8 cellular contexts compared by ENCODE assay signal in genomic region chr3:28328188-28329151, GRCh38. TPM values are rescaled to one million over a fixed set of nuclear protein-coding genes. Genes with fewer than 3 reads are reported as not detected.
A peak's percentile ranks its signal among the peaks of the same experiment; 100 is the strongest.
DNase-seq lines count a peak whose midpoint lies in the region; ATAC-seq and TF ChIP-seq lines count a peak whose summit lies in the region.

No MANE protein-coding gene starts in this region.

- no peak overlapping the region for H3K9ac ChIP-seq in BLaER1

- H3K9me3 Mint-ChIP-seq in neural crest cell = no peaks in the 10 kb centered on the region

- H3K27ac ChIP-seq in BLaER1 = no peak overlapping the region; the same call in 1 of the 2 replicates

- no peaks in the 10 kb centered on the region for H3K27me3 Mint-ChIP-seq in neural crest cell (ENCODE audit: low read depth)

- H4K20me1 ChIP-seq in BLaER1 = no peaks in the 10 kb centered on the region

- no peaks in the 10 kb centered on the region for H3K9me3 ChIP-seq in BLaER1

- H3K27ac Mint-ChIP-seq in neural crest cell (ENCODE audit: unreplicated experiment) = no peak overlapping the region

- peaks cover 4% of the 10 kb centered on the region for H3K36me3 Mint-ChIP-seq in neural crest cell (ENCODE audit: low read depth)

- H3K4me3 ChIP-seq in BLaER1 = no peak overlapping the region

- no peaks in the 10 kb centered on the region for H3K27me3 ChIP-seq in BLaER1

- peak overlapping the region; percentile 10; the same call in 1 of the 2 replicates for H3K4me2 ChIP-seq in BLaER1

- peaks cover 72% of the 10 kb centered on the region for H3K4me1 ChIP-seq in BLaER1

- DNase-seq in NCI-H748 (lab: John Stamatoyannopoulos, UW; ENCODE audit: unreplicated experiment) = peak; percentile 4
- DNase-seq in dermis blood vessel endothelial cell = peak; percentile 60
- no peak for DNase-seq in neural crest cell (ENCODE audit: low read depth, low spot score)
- no peak for DNase-seq in iPS-NIHi11 (ENCODE audit: low spot score)
- no peak for DNase-seq in posterior vena cava (ENCODE audit: low spot score)

- no peak overlapping the region for H3K4me3 Mint-ChIP-seq in neural crest cell

- intact Hi-C loops in posterior vena cava (cut with DNase I) = no loop called here

- ATAC-seq in GM19455 (IDR thresholded peaks at IDR 0.05; ENCODE audit: unreplicated experiment) (peak; percentile 45), GM19467 (IDR thresholded peaks at IDR 0.05; ENCODE audit: unreplicated experiment) (no peak)

- peak; percentile 88 for TF ChIP-seq CTCF in neural crest cell (conservative IDR thresholded peaks at IDR 0.05)

- H3K36me3 ChIP-seq in BLaER1 = peaks cover 23% of the 10 kb centered on the region

- H3K4me1 Mint-ChIP-seq in neural crest cell = no peaks in the 10 kb centered on the region

RNA-seq across cellular contexts. Expression of gene ZCWPW2, which starts 20.1 kb away (rescaled TPM):
- total RNA-seq in dermis blood vessel endothelial cell (0.19 TPM in 1 of 2 replicates, not detected in the other), neural crest cell (0.30 TPM in 1 of 2 replicates, not detected in the other), posterior vena cava (1 to 10 TPM; 2.2 to 2.4 TPM)

RNA-seq across cellular contexts. Expression of gene AZI2, which starts 20.2 kb away (rescaled TPM):
- total RNA-seq in dermis blood vessel endothelial cell (53.8 and 68.7 TPM in 2 replicates), neural crest cell (61.0 and 65.4 TPM in 2 replicates), posterior vena cava (10 to 100 TPM; 71.0 to 75.0 TPM)

Comparison
In these comparisons a context has a peak if more than half of its experiments do, and no peak if none do; other contexts are left out.
1. DNase-seq: peak in NCI-H748 (single experiment) and dermis blood vessel endothelial cell (single experiment); none in neural crest cell (single experiment), iPS-NIHi11 (single experiment) and posterior vena cava (single experiment).